7 cellular contexts compared by ENCODE assay signal in genomic region chr1:50873458-50874187, GRCh38.
DNase-seq lines count a peak whose midpoint lies in the region; ATAC-seq, FAIRE-seq and TF ChIP-seq lines count a peak whose summit lies in the region.

No MANE protein-coding gene starts in this region.

- no peak for TF ChIP-seq POLR2A in GM12878 (IDR thresholded peaks at IDR 0.05; ENCODE audit: low read depth, low read length)

- RAD21 ChIA-PET in GM12878 (lab: Charles Lee; ENCODE audit: unreplicated experiment), result interaction anchor here (0.6 to 2.1 kb wide), 11 partner anchors 23 to 423 kb away, joined by 3 to 53 read pairs (median 4); no protein-coding TSS in a partner anchor

- H3K9me3 ChIP-seq in GM12878 (replicated peaks; ENCODE audit: control insufficient read depth, insufficient read depth, low read length), result no peaks in the 10 kb centered on the region
- H3K9me3 ChIP-seq in keratinocyte (ENCODE audit: control insufficient read depth, low read depth, low read length), result no peaks in the 10 kb centered on the region

- H3K4me2 ChIP-seq in GM12878 (ENCODE audit: control insufficient read depth, insufficient read depth) (peak overlapping the region; percentile 70), keratinocyte (ENCODE audit: control insufficient read depth, extremely low read depth, insufficient read depth, low read depth, low read length) (no peak overlapping the region)

- POLR2A ChIA-PET in GM12878 (lab: Charles Lee), result no interaction called here

- CTCF ChIA-PET in GM12878 (lab: Yijun Ruan, JAX), result interaction anchor here (0.6 to 9.6 kb wide), 47 partner anchors 8 to 650 kb away, joined by 3 to 220 read pairs (median 4); partner anchors contain the start of genes CDKN2C and FAF1

- H3K4me3 ChIP-seq in GM12875 (ENCODE audit: low read depth, low read length), result no peak overlapping the region
- H3K4me3 ChIP-seq in GM12878, result no peak overlapping the region
- no peak overlapping the region for H3K4me3 ChIP-seq in keratinocyte (ENCODE audit: control insufficient read depth in 2 of 3, extremely low read depth in 1 of 3, insufficient read depth in 2 of 3, low read depth in 1 of 3, low read length in 3 of 3)

- no peaks in the 10 kb centered on the region for H4K20me1 ChIP-seq in GM12878 (ENCODE audit: control insufficient read depth, insufficient read depth)
- H4K20me1 ChIP-seq in keratinocyte (ENCODE audit: control insufficient read depth, extremely low read depth, insufficient read depth, low read length), result no peaks in the 10 kb centered on the region

- 2% methylated on average over 5 of the region's 5 CpGs for WGBS in GM12878 (ENCODE audit: insufficient coverage, insufficient replicate concordance, low lambda C conversion rate, missing lambda C conversion rate)

- BruUV-seq in GM12878 (replicated peaks; lab: Mats Ljungman, UMichigan), result no TSS peak

- peaks cover 9% of the 10 kb centered on the region for H3K4me1 ChIP-seq in GM12878 (ENCODE audit: control insufficient read depth, insufficient read depth, low read length)
- no peaks in the 10 kb centered on the region for H3K4me1 ChIP-seq in keratinocyte (ENCODE audit: control insufficient read depth, extremely low read depth, insufficient read depth, low read length)

- TF ChIP-seq EP300 in GM12878 (IDR thresholded peaks at IDR 0.05; ENCODE audit: borderline replicate concordance in 1 of 2, control insufficient read depth in 1 of 2, low read depth in 2 of 2, low read length in 2 of 2), result no peak

- H3K27me3 ChIP-seq in GM12878 (replicated peaks in 1 of 2; ENCODE audit: control insufficient read depth in 2 of 2, insufficient read depth in 2 of 2, low read length in 1 of 2) (no peaks in the 10 kb centered on the region), keratinocyte (ENCODE audit: control insufficient read depth, extremely low read depth, insufficient read depth, low read length) (no peaks in the 10 kb centered on the region)

- ATAC-seq in GM12878, result peak; percentile 99

- peak; percentile 73 for TF ChIP-seq RAD21 in GM12878 (IDR thresholded peaks at IDR 0.05; ENCODE audit: insufficient read depth, low read depth, low read length)

- H3K36me3 ChIP-seq in GM12878 (ENCODE audit: control insufficient read depth in 2 of 2, insufficient read depth in 2 of 2, low read length in 1 of 2) (no peaks in the 10 kb centered on the region), keratinocyte (ENCODE audit: control insufficient read depth in 2 of 2, extremely low read depth in 1 of 2, insufficient read depth in 2 of 2, low read length in 2 of 2) (no peaks in the 10 kb centered on the region)

- peaks cover 14% of the 10 kb centered on the region for H3K79me2 ChIP-seq in GM12878 (ENCODE audit: control insufficient read depth, insufficient read depth, low read length)
- H3K79me2 ChIP-seq in keratinocyte (ENCODE audit: control insufficient read depth, insufficient read depth, low read length), result peaks cover 12% of the 10 kb centered on the region

- no peaks in the 10 kb centered on the region for H3K9me1 ChIP-seq in keratinocyte (ENCODE audit: control insufficient read depth, extremely low read depth, insufficient read depth, low read length)

- dilution Hi-C loops in keratinocyte (cut with MboI; ENCODE audit: extremely low pct_ligation_motif_present, low sequenced_read_pairs), result no loop called here

- TF ChIP-seq CTCF in GM12875 (IDR thresholded peaks at IDR 0.05; ENCODE audit: borderline replicate concordance, insufficient read depth, low read depth, low read length) (peak; percentile 60), GM12878 (IDR thresholded peaks at IDR 0.05 in 2 of 3, conservative IDR thresholded peaks at IDR 0.05 in 1 of 3; ENCODE audit: control insufficient read depth in 2 of 3, extremely low read depth in 1 of 3, insufficient read depth in 1 of 3, low read depth in 3 of 3, low read length in 3 of 3) (peak; percentile 62 to 90 (median 62)), keratinocyte (optimal IDR thresholded peaks at IDR 0.05 in 1 of 3, IDR thresholded peaks at IDR 0.05 in 1 of 3, conservative IDR thresholded peaks at IDR 0.05 in 1 of 3; ENCODE audit: extremely low read depth in 1 of 3, insufficient read depth in 2 of 3, low read length in 3 of 3) (peak; percentile 61 to 65 (median 64))

- peak; percentile 83 for DNase-seq in H4 (ENCODE audit: low spot score)
- DNase-seq in KG1 (lab: John Stamatoyannopoulos, UW), result peak; percentile 54
- DNase-seq in T-helper 2 cell, result peak in 4 of 5 experiments; percentile 20 to 78 (median 50)
- peak; percentile 76 for DNase-seq in GM12878 (ENCODE audit: low read depth, low spot score)
- no peak for DNase-seq in keratinocyte (ENCODE audit: low read depth, low spot score)
- DNase-seq in stimulated activated CD4-positive, alpha-beta T cell treated with anti-CD3 and anti-CD28 coated beads, TNF-alpha, amount 100 ng/mL, for 48 hours (ENCODE audit: low read depth in 3 of 3), result peak; percentile 27 to 50 (median 41)

- intact Hi-C loops in GM12878 (cut with micrococcal nuclease; ENCODE audit: unreplicated experiment), result loop anchor here (1.0 to 10.0 kb wide), 5 partner anchors 95 to 421 kb away; no protein-coding TSS in a partner anchor

- SMC1A ChIA-PET in GM12878 (lab: Charles Lee; ENCODE audit: uncharacterized antibody, unreplicated experiment), result interaction anchor here (0.6 to 5.2 kb wide), 15 partner anchors 16 to 432 kb away, joined by 3 to 52 read pairs (median 4); no protein-coding TSS in a partner anchor

- H3K9ac ChIP-seq in GM12878 (ENCODE audit: control insufficient read depth, insufficient read depth, low read length) (no peak overlapping the region), keratinocyte (ENCODE audit: control insufficient read depth, extremely low read depth, insufficient read depth, low read length) (no peak overlapping the region)

- peak overlapping the region; percentile 66 for H2AFZ ChIP-seq in GM12878 (ENCODE audit: control insufficient read depth, low read depth, low read length)
- no peak overlapping the region for H2AFZ ChIP-seq in keratinocyte (ENCODE audit: control insufficient read depth, low read length)

- FAIRE-seq in GM12878 (lab: Jason Lieb, UNC) (peak; percentile 69), keratinocyte (lab: Jason Lieb, UNC) (peak; percentile 72)

- H3K27ac ChIP-seq in GM12878 (ENCODE audit: control insufficient read depth, insufficient read depth), result peak overlapping the region; percentile 29; the same call in 1 of the 2 replicates
- H3K27ac ChIP-seq in keratinocyte (ENCODE audit: control insufficient read depth, insufficient read depth, low read length), result no peak overlapping the region

- in situ Hi-C loops in GM12878 (cut with MboI), result loop anchor here (5.0 kb wide), 1 partner anchor 319 kb away; no protein-coding TSS in a partner anchor

TF ChIP-seq in GM12878, 131 proteins besides CTCF, POLR2A, EP300 and RAD21 (continues in another document):
- TF ChIP-seq MLLT1 (IDR thresholded peaks at IDR 0.05), result 0 out of 2 replicates have a peak, but pooled peaks have one; percentile 43
- TF ChIP-seq GABPA (IDR thresholded peaks at IDR 0.05; ENCODE audit: low read depth), result no peak
- no peak for TF ChIP-seq TCF12 (IDR thresholded peaks at IDR 0.05; ENCODE audit: low read depth, low read length)
- no peak for TF ChIP-seq NRF1 (conservative IDR thresholded peaks at IDR 0.05; ENCODE audit: low read depth, low read length)
- TF ChIP-seq ELK1 (IDR thresholded peaks at IDR 0.05; ENCODE audit: low read depth, low read length), result no peak
- TF ChIP-seq ZBTB4 (CRISPR knock-in tag; IDR thresholded peaks at IDR 0.05), result no peak
- no peak for TF ChIP-seq GATAD2B (conservative IDR thresholded peaks at IDR 0.05; ENCODE audit: low read depth)
- peak; percentile 82 for TF ChIP-seq JUNB (IDR thresholded peaks at IDR 0.05)
- no peak for TF ChIP-seq YBX1 (IDR thresholded peaks at IDR 0.05)
